Comparison of ENCODE assay signal across 29 cellular contexts in the genomic region with DNA sequence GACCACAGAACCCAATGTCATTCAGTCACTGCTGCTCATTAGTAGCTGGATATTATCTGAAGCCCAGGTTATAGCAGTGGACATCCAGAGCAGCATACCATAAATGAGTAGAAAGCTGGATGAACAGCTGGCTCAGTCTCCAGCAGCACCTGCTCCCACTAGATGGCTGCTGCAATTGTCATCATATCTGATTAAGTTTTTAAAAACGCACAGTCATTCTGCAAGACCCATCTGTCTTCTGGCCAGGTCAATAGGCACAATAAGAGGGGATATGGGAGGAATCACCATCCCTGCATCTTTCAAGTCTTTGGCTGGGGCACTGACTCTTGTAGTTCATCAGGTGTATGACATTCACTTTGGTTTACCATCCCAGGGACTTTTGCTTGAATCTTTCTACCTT. TPM values are rescaled to one million over a fixed set of nuclear protein-coding genes. Genes with fewer than 3 reads are reported as not detected.
"Had no signal": no experiment of that assay in that cellular context is flagged by ENCODE, and none has a peak within 500 bp of the region (broad histone marks: within the 10 kb centered on the region; RNA-seq: fewer than 3 reads in every experiment).

No MANE protein-coding gene starts in this region.

- ATAC-seq: naive thymus-derived CD4-positive, alpha-beta T cell; natural killer cell treated with Interleukin-12 subunit alpha and Interleukin-12 subunit beta and Interleukin-15 and Interleukin-18, amount 100 ng/mL, for 72 hours; pancreas; right cardiac atrium; stimulated activated memory B cell treated with anti-CD40 and anti-IgM and Interleukin-4, amounts not matched to agents 10 μg/mL and 1 μg/mL and 100 μg/mL, for 72 hours; stimulated activated naive CD8-positive, alpha-beta T cell treated with anti-CD3 and anti-CD28 coated beads, Interleukin-15, amount 100 ng/mL, for 72 hours had no signal

- DNase-seq: islet precursor cell; left ventricle myocardium inferior; mesendoderm; naive thymus-derived CD4-positive, alpha-beta T cell; nucleus accumbens; pancreas; posterior cingulate gyrus; retina; right cardiac atrium; sigmoid colon; stimulated activated CD4-positive, alpha-beta T cell treated with anti-CD3 and anti-CD28 coated beads, Interleukin-1b, Interleukin-23, amount 100 ng/mL, for 48 hours; stimulated activated CD4-positive, alpha-beta T cell treated with anti-CD3 and anti-CD28 coated beads, Interleukin-2, amount 100 ng/mL, for 48 hours; stimulated activated CD4-positive, alpha-beta T cell treated with anti-CD3 and anti-CD28 coated beads, Interleukin-4, amount 100 ng/mL, for 4 hours; stimulated activated CD8-positive, alpha-beta memory T cell treated with anti-CD3 and anti-CD28 coated beads, Interleukin-4, amount 100 ng/mL, for 48 hours; stimulated activated naive CD4-positive, alpha-beta T cell treated with Interleukin-2 at 50 U/mL for 16 hours; stimulated activated naive CD8-positive, alpha-beta T cell treated with anti-CD3 and anti-CD28 coated beads, Interleukin-15, amount 100 ng/mL, for 72 hours; substantia nigra; uterus had no signal

- H3K4me1 Mint-ChIP-seq: mesothelial cell of epicardium; naive thymus-derived CD4-positive, alpha-beta T cell; stimulated activated memory B cell treated with anti-CD40 and anti-IgM and Interleukin-4, amounts not matched to agents 10 μg/mL and 1 μg/mL and 100 μg/mL, for 72 hours had no signal

- H3K36me3 ChIP-seq: left ventricle myocardium inferior, pancreas, prostate gland, sigmoid colon, tibial nerve, uterus had no signal

- H3K27ac Mint-ChIP-seq: mesothelial cell of epicardium; naive thymus-derived CD4-positive, alpha-beta T cell; natural killer cell treated with Interleukin-12 subunit alpha and Interleukin-12 subunit beta and Interleukin-15 and Interleukin-18, amount 100 ng/mL, for 72 hours; stimulated activated memory B cell treated with anti-CD40 and anti-IgM and Interleukin-4, amounts not matched to agents 10 μg/mL and 1 μg/mL and 100 μg/mL, for 72 hours; stimulated activated naive CD8-positive, alpha-beta T cell treated with anti-CD3 and anti-CD28 coated beads, Interleukin-15, amount 100 ng/mL, for 72 hours; type B pancreatic cell had no signal

- H3K9me3 ChIP-seq: left ventricle myocardium inferior, pancreas, prostate gland, sigmoid colon, tibial nerve, uterus had no signal

- H3K4me3 Mint-ChIP-seq: mesothelial cell of epicardium; naive thymus-derived CD4-positive, alpha-beta T cell; natural killer cell treated with Interleukin-12 subunit alpha and Interleukin-12 subunit beta and Interleukin-15 and Interleukin-18, amount 100 ng/mL, for 72 hours; stimulated activated memory B cell treated with anti-CD40 and anti-IgM and Interleukin-4, amounts not matched to agents 10 μg/mL and 1 μg/mL and 100 μg/mL, for 72 hours; stimulated activated naive CD8-positive, alpha-beta T cell treated with anti-CD3 and anti-CD28 coated beads, Interleukin-15, amount 100 ng/mL, for 72 hours; type B pancreatic cell had no signal

- H3K4me1 ChIP-seq: left ventricle myocardium inferior, pancreas, prostate gland, sigmoid colon, tibial nerve, uterus had no signal

- H3K4me2 ChIP-seq: smooth muscle cell had no signal

- H3K27me3 ChIP-seq: sigmoid colon, tibial nerve, uterus had no signal

- FAIRE-seq: pancreas had no signal

- H3K9me3 Mint-ChIP-seq: stimulated activated memory B cell treated with anti-CD40 and anti-IgM and Interleukin-4, amounts not matched to agents 10 μg/mL and 1 μg/mL and 100 μg/mL, for 72 hours; stimulated activated naive CD8-positive, alpha-beta T cell treated with anti-CD3 and anti-CD28 coated beads, Interleukin-15, amount 100 ng/mL, for 72 hours had no signal

- H3K4me3 ChIP-seq: left ventricle myocardium inferior, lung, pancreas, prostate gland, sigmoid colon, smooth muscle cell, tibial nerve, uterus had no signal

- H3K27ac ChIP-seq: left ventricle myocardium inferior, pancreas, prostate gland, sigmoid colon, tibial nerve, uterus had no signal

- H3K36me3 Mint-ChIP-seq: mesothelial cell of epicardium; naive thymus-derived CD4-positive, alpha-beta T cell; natural killer cell treated with Interleukin-12 subunit alpha and Interleukin-12 subunit beta and Interleukin-15 and Interleukin-18, amount 100 ng/mL, for 72 hours; stimulated activated memory B cell treated with anti-CD40 and anti-IgM and Interleukin-4, amounts not matched to agents 10 μg/mL and 1 μg/mL and 100 μg/mL, for 72 hours; type B pancreatic cell had no signal

RNA-seq across cellular contexts. Expression of a gene that starts 55.1 kb away (rescaled TPM):
- total RNA-seq: mononuclear cell, skeletal muscle tissue, temporal lobe had no signal
- polyA plus RNA-seq: naive thymus-derived CD4-positive, alpha-beta T cell; right cardiac atrium had no signal
